1 cellular context compared by ENCODE assay signal in genomic region chr5:59317772-59318205, GRCh38.
TF ChIP-seq lines count a peak whose summit lies in the region.

No MANE protein-coding gene starts in this region.

TF ChIP-seq in GM23338, 12 proteins besides CTCF, POLR2A, EP300 and RAD21:
- TF ChIP-seq REST (IDR thresholded peaks at IDR 0.05; ENCODE audit: unreplicated experiment) (no peak), STAT1 (IDR thresholded peaks at IDR 0.05; ENCODE audit: unreplicated experiment) (no peak)
